2 cellular contexts compared by ENCODE assay signal in genomic region chr11:46309669-46310288, GRCh38.
TF ChIP-seq lines count a peak whose summit lies in the region.

No MANE protein-coding gene starts in this region.

TF ChIP-seq in HEK293, 187 proteins besides CTCF, POLR2A, EP300 and RAD21:
- no peak for TF ChIP-seq ZNF610 (tag by site-specific recombination; IDR thresholded peaks at IDR 0.05; ENCODE audit: borderline replicate concordance)
- no peak for TF ChIP-seq ZXDB (tag by site-specific recombination; IDR thresholded peaks at IDR 0.05)
- TF ChIP-seq ZNF449 (tag by site-specific recombination; IDR thresholded peaks at IDR 0.05), result peak; percentile 67; the same call in 1 of the 2 replicates
- TF ChIP-seq PRDM10 (tag by site-specific recombination; IDR thresholded peaks at IDR 0.05), result peak; percentile 70
- TF ChIP-seq SP3 (tag by site-specific recombination; IDR thresholded peaks at IDR 0.05), result peak; percentile 43; the same call in 1 of the 2 replicates
- no peak for TF ChIP-seq ZNF791 (tag by site-specific recombination; IDR thresholded peaks at IDR 0.05)

TF ChIP-seq in HepG2, 621 proteins besides CTCF, POLR2A, EP300 and RAD21:
- peak; percentile 23; the same call in 1 of the 2 replicates for TF ChIP-seq FOXP1 (IDR thresholded peaks at IDR 0.05)
- TF ChIP-seq FOXP1 (CRISPR knock-in tag; IDR thresholded peaks at IDR 0.05), result no peak
- TF ChIP-seq, protein P1, sequence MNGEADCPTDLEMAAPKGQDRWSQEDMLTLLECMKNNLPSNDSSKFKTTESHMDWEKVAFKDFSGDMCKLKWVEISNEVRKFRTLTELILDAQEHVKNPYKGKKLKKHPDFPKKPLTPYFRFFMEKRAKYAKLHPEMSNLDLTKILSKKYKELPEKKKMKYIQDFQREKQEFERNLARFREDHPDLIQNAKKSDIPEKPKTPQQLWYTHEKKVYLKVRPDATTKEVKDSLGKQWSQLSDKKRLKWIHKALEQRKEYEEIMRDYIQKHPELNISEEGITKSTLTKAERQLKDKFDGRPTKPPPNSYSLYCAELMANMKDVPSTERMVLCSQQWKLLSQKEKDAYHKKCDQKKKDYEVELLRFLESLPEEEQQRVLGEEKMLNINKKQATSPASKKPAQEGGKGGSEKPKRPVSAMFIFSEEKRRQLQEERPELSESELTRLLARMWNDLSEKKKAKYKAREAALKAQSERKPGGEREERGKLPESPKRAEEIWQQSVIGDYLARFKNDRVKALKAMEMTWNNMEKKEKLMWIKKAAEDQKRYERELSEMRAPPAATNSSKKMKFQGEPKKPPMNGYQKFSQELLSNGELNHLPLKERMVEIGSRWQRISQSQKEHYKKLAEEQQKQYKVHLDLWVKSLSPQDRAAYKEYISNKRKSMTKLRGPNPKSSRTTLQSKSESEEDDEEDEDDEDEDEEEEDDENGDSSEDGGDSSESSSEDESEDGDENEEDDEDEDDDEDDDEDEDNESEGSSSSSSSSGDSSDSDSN (CRISPR knock-in tag; IDR thresholded peaks at IDR 0.05), result no peak
